ENCODE assay signal across 1 cellular context in the genomic region with DNA sequence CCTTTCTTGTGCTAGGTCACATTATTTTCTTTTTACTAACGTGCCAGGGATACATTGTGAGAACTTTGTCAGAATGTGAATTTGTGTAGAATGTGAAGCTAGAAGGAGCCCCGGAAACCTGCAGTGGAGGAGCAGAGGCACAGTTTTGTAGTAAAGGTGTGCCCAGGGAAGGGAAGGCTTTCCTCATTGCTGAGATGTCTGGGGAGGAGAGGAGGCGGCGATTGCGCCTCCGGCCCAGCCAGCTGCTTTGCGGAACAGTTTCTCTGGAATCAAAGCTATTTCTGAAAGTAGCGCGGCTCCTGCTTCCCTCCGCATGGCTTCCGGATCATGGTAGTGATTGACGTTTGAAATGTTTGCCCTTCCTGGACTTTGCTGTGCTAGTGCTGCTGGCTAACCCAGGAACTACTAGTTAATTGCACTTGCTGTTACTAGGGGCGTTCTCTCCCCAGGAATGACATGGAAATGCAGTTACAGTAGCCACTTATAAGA.
TF ChIP-seq lines count a peak whose summit lies in the region.

No MANE protein-coding gene starts in this region.

TF ChIP-seq in HepG2, 621 proteins besides CTCF, POLR2A, EP300 and RAD21 (continued from another document and continues in another):
- TF ChIP-seq, protein P1, sequence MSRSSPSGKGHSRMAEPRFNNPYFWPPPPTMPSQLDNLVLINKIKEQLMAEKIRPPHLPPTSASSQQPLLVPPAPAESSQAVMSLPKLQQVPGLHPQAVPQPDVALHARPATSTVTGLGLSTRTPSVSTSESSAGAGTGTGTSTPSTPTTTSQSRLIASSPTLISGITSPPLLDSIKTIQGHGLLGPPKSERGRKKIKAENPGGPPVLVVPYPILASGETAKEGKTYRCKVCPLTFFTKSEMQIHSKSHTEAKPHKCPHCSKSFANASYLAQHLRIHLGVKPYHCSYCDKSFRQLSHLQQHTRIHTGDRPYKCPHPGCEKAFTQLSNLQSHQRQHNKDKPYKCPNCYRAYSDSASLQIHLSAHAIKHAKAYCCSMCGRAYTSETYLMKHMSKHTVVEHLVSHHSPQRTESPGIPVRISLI (CRISPR knock-in tag; IDR thresholded peaks at IDR 0.05; ENCODE audit: borderline replicate concordance) = no peak
- TF ChIP-seq FLYWCH1 (CRISPR knock-in tag; IDR thresholded peaks at IDR 0.05) (no peak), MTERF4 (CRISPR knock-in tag; IDR thresholded peaks at IDR 0.05) (peak; percentile 86), HOXA3 (CRISPR knock-in tag; IDR thresholded peaks at IDR 0.05) (peak; percentile 58), HOXA9 (CRISPR knock-in tag; IDR thresholded peaks at IDR 0.05; ENCODE audit: borderline replicate concordance) (no peak), CEBPG (CRISPR knock-in tag; IDR thresholded peaks at IDR 0.05) (0 out of 2 replicates have a peak, but pooled peaks have one; percentile 33), ZNF768 (CRISPR knock-in tag; IDR thresholded peaks at IDR 0.05) (no peak), SCMH1 (CRISPR knock-in tag; IDR thresholded peaks at IDR 0.05; ENCODE audit: borderline replicate concordance) (no peak), SPEN (CRISPR knock-in tag; IDR thresholded peaks at IDR 0.05; ENCODE audit: low read depth) (peak; percentile 43), ZBTB42 (CRISPR knock-in tag; IDR thresholded peaks at IDR 0.05) (0 out of 2 replicates have a peak, but pooled peaks have one; percentile 61), XRCC5 (optimal IDR thresholded peaks at IDR 0.05; ENCODE audit: low read length) (peak; percentile 36), ZNF446 (CRISPR knock-in tag; IDR thresholded peaks at IDR 0.05) (peak; percentile 62; the same call in 1 of the 2 replicates), TBX2 (CRISPR knock-in tag; IDR thresholded peaks at IDR 0.05; ENCODE audit: borderline replicate concordance) (peak; percentile 71), MAX (IDR thresholded peaks at IDR 0.05) (peak; percentile 77), HDAC1 (CRISPR knock-in tag; IDR thresholded peaks at IDR 0.05) (peak; percentile 87), HMGXB4 (CRISPR knock-in tag; IDR thresholded peaks at IDR 0.05; ENCODE audit: borderline replicate concordance in 1 of 2, low read depth in 1 of 2) (peak in 1 of 2 experiments; percentile 30; a peak in 1 of 4 replicates), HOMEZ (CRISPR knock-in tag; IDR thresholded peaks at IDR 0.05; ENCODE audit: low read depth) (0 out of 2 replicates have a peak, but pooled peaks have one; percentile 19), MEIS1 (CRISPR knock-in tag; IDR thresholded peaks at IDR 0.05; ENCODE audit: borderline replicate concordance) (peak; percentile 100), ZNF614 (CRISPR knock-in tag; IDR thresholded peaks at IDR 0.05; ENCODE audit: borderline replicate concordance) (0 out of 2 replicates have a peak, but pooled peaks have one; percentile 48), TEAD3 (CRISPR knock-in tag; optimal IDR thresholded peaks at IDR 0.05; ENCODE audit: borderline replicate concordance) (peak; percentile 53), BCL6 (CRISPR knock-in tag; IDR thresholded peaks at IDR 0.05) (peak; percentile 77), ZFY (CRISPR knock-in tag; IDR thresholded peaks at IDR 0.05) (peak; percentile 16; the same call in 1 of the 2 replicates), ELF3 (CRISPR knock-in tag; IDR thresholded peaks at IDR 0.05) (peak; percentile 92), SMC3 (IDR thresholded peaks at IDR 0.05; ENCODE audit: low read length) (no peak), NCOA1 (CRISPR knock-in tag; IDR thresholded peaks at IDR 0.05) (0 out of 2 replicates have a peak, but pooled peaks have one; percentile 26), ARNT2 (CRISPR knock-in tag; IDR thresholded peaks at IDR 0.05; ENCODE audit: low read depth) (peak; percentile 48; the same call in 1 of the 2 replicates), DMAP1 (CRISPR knock-in tag; IDR thresholded peaks at IDR 0.05) (0 out of 2 replicates have a peak, but pooled peaks have one; percentile 21), SP1 (IDR thresholded peaks at IDR 0.05) (no peak), SP1 (CRISPR knock-in tag; IDR thresholded peaks at IDR 0.05) (0 out of 2 replicates have a peak, but pooled peaks have one; percentile 9), KDM5B (CRISPR knock-in tag; IDR thresholded peaks at IDR 0.05; ENCODE audit: borderline replicate concordance) (0 out of 2 replicates have a peak, but pooled peaks have one; percentile 47), CBX5 (CRISPR knock-in tag; IDR thresholded peaks at IDR 0.05; ENCODE audit: borderline replicate concordance) (0 out of 2 replicates have a peak, but pooled peaks have one; percentile 14), MXI1 (IDR thresholded peaks at IDR 0.05; ENCODE audit: borderline replicate concordance, low read depth, low read length) (peak; percentile 88; the same call in 1 of the 3 replicates), PATZ1 (CRISPR knock-in tag; IDR thresholded peaks at IDR 0.05) (0 out of 2 replicates have a peak, but pooled peaks have one; percentile 13)
- TF ChIP-seq, protein P2, sequence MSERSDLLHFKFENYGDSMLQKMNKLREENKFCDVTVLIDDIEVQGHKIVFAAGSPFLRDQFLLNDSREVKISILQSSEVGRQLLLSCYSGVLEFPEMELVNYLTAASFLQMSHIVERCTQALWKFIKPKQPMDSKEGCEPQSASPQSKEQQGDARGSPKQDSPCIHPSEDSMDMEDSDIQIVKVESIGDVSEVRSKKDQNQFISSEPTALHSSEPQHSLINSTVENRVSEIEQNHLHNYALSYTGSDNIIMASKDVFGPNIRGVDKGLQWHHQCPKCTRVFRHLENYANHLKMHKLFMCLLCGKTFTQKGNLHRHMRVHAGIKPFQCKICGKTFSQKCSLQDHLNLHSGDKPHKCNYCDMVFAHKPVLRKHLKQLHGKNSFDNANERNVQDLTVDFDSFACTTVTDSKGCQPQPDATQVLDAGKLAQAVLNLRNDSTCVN (CRISPR knock-in tag; IDR thresholded peaks at IDR 0.05; ENCODE audit: borderline replicate concordance) = peak; percentile 17; the same call in 1 of the 2 replicates
- TF ChIP-seq, protein P3, sequence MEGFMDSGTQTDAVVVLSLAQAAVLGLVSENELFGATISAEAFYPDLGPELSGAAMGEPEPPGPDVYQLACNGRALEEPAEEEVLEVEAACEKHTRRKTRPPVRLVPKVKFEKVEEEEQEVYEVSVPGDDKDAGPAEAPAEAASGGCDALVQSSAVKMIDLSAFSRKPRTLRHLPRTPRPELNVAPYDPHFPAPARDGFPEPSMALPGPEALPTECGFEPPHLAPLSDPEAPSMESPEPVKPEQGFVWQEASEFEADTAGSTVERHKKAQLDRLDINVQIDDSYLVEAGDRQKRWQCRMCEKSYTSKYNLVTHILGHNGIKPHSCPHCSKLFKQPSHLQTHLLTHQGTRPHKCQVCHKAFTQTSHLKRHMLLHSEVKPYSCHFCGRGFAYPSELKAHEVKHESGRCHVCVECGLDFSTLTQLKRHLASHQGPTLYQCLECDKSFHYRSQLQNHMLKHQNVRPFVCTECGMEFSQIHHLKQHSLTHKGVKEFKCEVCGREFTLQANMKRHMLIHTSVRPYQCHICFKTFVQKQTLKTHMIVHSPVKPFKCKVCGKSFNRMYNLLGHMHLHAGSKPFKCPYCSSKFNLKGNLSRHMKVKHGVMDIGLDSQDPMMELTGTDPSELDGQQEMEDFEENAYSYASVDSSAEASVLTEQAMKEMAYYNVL (CRISPR knock-in tag; IDR thresholded peaks at IDR 0.05; ENCODE audit: borderline replicate concordance) = peak; percentile 29; the same call in 1 of the 2 replicates
- TF ChIP-seq, protein P4, sequence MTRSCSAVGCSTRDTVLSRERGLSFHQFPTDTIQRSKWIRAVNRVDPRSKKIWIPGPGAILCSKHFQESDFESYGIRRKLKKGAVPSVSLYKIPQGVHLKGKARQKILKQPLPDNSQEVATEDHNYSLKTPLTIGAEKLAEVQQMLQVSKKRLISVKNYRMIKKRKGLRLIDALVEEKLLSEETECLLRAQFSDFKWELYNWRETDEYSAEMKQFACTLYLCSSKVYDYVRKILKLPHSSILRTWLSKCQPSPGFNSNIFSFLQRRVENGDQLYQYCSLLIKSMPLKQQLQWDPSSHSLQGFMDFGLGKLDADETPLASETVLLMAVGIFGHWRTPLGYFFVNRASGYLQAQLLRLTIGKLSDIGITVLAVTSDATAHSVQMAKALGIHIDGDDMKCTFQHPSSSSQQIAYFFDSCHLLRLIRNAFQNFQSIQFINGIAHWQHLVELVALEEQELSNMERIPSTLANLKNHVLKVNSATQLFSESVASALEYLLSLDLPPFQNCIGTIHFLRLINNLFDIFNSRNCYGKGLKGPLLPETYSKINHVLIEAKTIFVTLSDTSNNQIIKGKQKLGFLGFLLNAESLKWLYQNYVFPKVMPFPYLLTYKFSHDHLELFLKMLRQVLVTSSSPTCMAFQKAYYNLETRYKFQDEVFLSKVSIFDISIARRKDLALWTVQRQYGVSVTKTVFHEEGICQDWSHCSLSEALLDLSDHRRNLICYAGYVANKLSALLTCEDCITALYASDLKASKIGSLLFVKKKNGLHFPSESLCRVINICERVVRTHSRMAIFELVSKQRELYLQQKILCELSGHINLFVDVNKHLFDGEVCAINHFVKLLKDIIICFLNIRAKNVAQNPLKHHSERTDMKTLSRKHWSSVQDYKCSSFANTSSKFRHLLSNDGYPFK (CRISPR knock-in tag; IDR thresholded peaks at IDR 0.05; ENCODE audit: borderline replicate concordance) = peak; percentile 59; the same call in 1 of the 2 replicates
- TF ChIP-seq, protein P5, sequence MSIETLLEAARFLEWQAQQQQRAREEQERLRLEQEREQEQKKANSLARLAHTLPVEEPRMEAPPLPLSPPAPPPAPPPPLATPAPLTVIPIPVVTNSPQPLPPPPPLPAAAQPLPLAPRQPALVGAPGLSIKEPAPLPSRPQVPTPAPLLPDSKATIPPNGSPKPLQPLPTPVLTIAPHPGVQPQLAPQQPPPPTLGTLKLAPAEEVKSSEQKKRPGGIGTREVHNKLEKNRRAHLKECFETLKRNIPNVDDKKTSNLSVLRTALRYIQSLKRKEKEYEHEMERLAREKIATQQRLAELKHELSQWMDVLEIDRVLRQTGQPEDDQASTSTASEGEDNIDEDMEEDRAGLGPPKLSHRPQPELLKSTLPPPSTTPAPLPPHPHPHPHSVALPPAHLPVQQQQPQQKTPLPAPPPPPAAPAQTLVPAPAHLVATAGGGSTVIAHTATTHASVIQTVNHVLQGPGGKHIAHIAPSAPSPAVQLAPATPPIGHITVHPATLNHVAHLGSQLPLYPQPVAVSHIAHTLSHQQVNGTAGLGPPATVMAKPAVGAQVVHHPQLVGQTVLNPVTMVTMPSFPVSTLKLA (IDR thresholded peaks at IDR 0.05) = peak; percentile 42
- TF ChIP-seq, protein P6, sequence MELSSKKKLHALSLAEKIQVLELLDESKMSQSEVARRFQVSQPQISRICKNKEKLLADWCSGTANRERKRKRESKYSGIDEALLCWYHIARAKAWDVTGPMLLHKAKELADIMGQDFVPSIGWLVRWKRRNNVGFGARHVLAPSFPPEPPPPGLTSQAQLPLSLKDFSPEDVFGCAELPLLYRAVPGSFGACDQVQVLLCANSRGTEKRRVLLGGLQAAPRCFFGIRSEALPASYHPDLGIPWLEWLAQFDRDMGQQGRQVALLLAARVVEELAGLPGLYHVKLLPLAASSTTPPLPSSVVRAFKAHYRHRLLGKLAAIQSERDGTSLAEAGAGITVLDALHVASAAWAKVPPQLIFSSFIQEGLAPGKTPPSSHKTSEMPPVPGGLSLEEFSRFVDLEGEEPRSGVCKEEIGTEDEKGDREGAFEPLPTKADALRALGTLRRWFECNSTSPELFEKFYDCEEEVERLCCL (CRISPR knock-in tag; IDR thresholded peaks at IDR 0.05; ENCODE audit: borderline replicate concordance) = 0 out of 2 replicates have a peak, but pooled peaks have one; percentile 73
